In genomic region chr11:78432058-78432515, GRCh38 we compare ENCODE assay signal across 8 cellular contexts.
DNase-seq lines count a peak whose midpoint lies in the region; ATAC-seq, FAIRE-seq and TF ChIP-seq lines count a peak whose summit lies in the region.

No MANE protein-coding gene starts in this region.

- DNase-seq in AG09319 (ENCODE audit: extremely low read depth, low read depth) (no peak), WERI-Rb-1 (peak; percentile 26), left kidney (ENCODE audit: low read depth, low spot score) (peak; percentile 32), NK-92 (lab: John Stamatoyannopoulos, UW; ENCODE audit: unreplicated experiment) (no peak), islet precursor cell (no peak), RCC 7860 (ENCODE audit: low spot score) (no peak)

- peak; percentile 40 for TF ChIP-seq CTCF in AG09319 (IDR thresholded peaks at IDR 0.05; ENCODE audit: low read depth, low read length)
- peak; percentile 45 for TF ChIP-seq CTCF in GM12874 (IDR thresholded peaks at IDR 0.05; ENCODE audit: insufficient read depth, low read depth, low read length)
- peak; percentile 54 for TF ChIP-seq CTCF in WERI-Rb-1 (IDR thresholded peaks at IDR 0.05; ENCODE audit: low read depth, low read length)

- FAIRE-seq in RCC 7860 (lab: Jason Lieb, UNC): no peak

- H3K27ac ChIP-seq in WERI-Rb-1: no peak overlapping the region

- no peaks in the 10 kb centered on the region for H3K27me3 ChIP-seq in WERI-Rb-1 (ENCODE audit: insufficient read depth, low read depth, severe bottlenecking)

- no peaks in the 10 kb centered on the region for H3K36me3 ChIP-seq in WERI-Rb-1

- H3K4me3 ChIP-seq in WERI-Rb-1 (ENCODE audit: low read depth, low read length): no peak overlapping the region

- H3K9me3 ChIP-seq in WERI-Rb-1 (ENCODE audit: severe bottlenecking): no peaks in the 10 kb centered on the region

- ATAC-seq in HG03565 (IDR thresholded peaks at IDR 0.05; ENCODE audit: unreplicated experiment): no peak

Comparison
In these comparisons a context has a peak if more than half of its experiments do, and no peak if none do; other contexts are left out.
1. DNase-seq: peak in WERI-Rb-1 (single experiment) and left kidney (single experiment); none in AG09319 (single experiment), NK-92 (single experiment), islet precursor cell (single experiment) and RCC 7860 (single experiment).
2. Peak in every context shown above with its lines, with median percentiles within 50 percentile points of each other: CTCF ChIP-seq.